21 cellular contexts compared by ENCODE assay signal in genomic region chr3:35200056-35200455, GRCh38.
DNase-seq lines count a peak whose midpoint lies in the region; ATAC-seq and TF ChIP-seq lines count a peak whose summit lies in the region.
"Had no signal": no experiment of that assay in that cellular context is flagged by ENCODE, and none has a peak within 500 bp of the region (broad histone marks: within the 10 kb centered on the region; RNA-seq: fewer than 3 reads in every experiment).

No MANE protein-coding gene starts in this region.

- H3F3A ChIP-seq in smooth muscle cell (ENCODE audit: low read depth): no peaks in the 10 kb centered on the region

- peak; percentile 51 to 58 for ATAC-seq in activated T-cell treated with anti-CD3 and anti-CD28 coated beads, Interleukin-2, amount 50 U/mL, for 72 hours (replicated peaks in 1 of 2)
- peak; percentile 40; the same call in 1 of the 3 replicates for ATAC-seq in SK-N-SH treated with all-trans-retinoic acid at 6 μM for 48 hours
- no peak for ATAC-seq in GM21526 (IDR thresholded peaks at IDR 0.05; ENCODE audit: low FRiP score, unreplicated experiment)
- ATAC-seq in activated CD8-positive, alpha-beta memory T cell treated with anti-CD3 and anti-CD28 coated beads, Interleukin-2, amount 10 ng/mL, durations not matched to agents 7 days and 5 days: no peak
- ATAC-seq in GM18498 (IDR thresholded peaks at IDR 0.05; ENCODE audit: unreplicated experiment): no peak
- ATAC-seq: CD8-positive, alpha-beta T cell; left ventricle myocardium superior; natural killer cell treated with Interleukin-12 subunit alpha and Interleukin-12 subunit beta and Interleukin-15 and Interleukin-18, amount 100 ng/mL, for 72 hours; right cardiac atrium; Right ventricle myocardium inferior had no signal

- no peak overlapping the region for H3K27ac Mint-ChIP-seq in activated T-cell treated with anti-CD3 and anti-CD28 coated beads, Interleukin-2, amount 50 U/mL, for 72 hours
- no peak overlapping the region for H3K27ac Mint-ChIP-seq in activated T-cell treated with anti-CD3 and anti-CD28 coated beads, Interleukin-2, amount 50 U/mL, for 24 hours
- no peak overlapping the region for H3K27ac Mint-ChIP-seq in activated CD8-positive, alpha-beta memory T cell treated with anti-CD3 and anti-CD28 coated beads, Interleukin-2, amount 10 ng/mL, durations not matched to agents 7 days and 5 days
- H3K27ac Mint-ChIP-seq: CD8-positive, alpha-beta T cell; natural killer cell treated with Interleukin-12 subunit alpha and Interleukin-12 subunit beta and Interleukin-15 and Interleukin-18, amount 100 ng/mL, for 72 hours had no signal

- no peaks in the 10 kb centered on the region for H3K36me3 ChIP-seq in smooth muscle cell (ENCODE audit: low read depth)
- H3K36me3 ChIP-seq: tibial artery had no signal

- no peak overlapping the region for H3K4me3 Mint-ChIP-seq in activated T-cell treated with anti-CD3 and anti-CD28 coated beads, Interleukin-2, amount 50 U/mL, for 72 hours
- no peak overlapping the region for H3K4me3 Mint-ChIP-seq in activated T-cell treated with anti-CD3 and anti-CD28 coated beads, Interleukin-2, amount 50 U/mL, for 24 hours
- no peak overlapping the region for H3K4me3 Mint-ChIP-seq in activated CD8-positive, alpha-beta memory T cell treated with anti-CD3 and anti-CD28 coated beads, Interleukin-2, amount 10 ng/mL, durations not matched to agents 7 days and 5 days
- H3K4me3 Mint-ChIP-seq: CD8-positive, alpha-beta T cell; natural killer cell treated with Interleukin-12 subunit alpha and Interleukin-12 subunit beta and Interleukin-15 and Interleukin-18, amount 100 ng/mL, for 72 hours had no signal

- TF ChIP-seq CTCF in epithelial cell of esophagus (IDR thresholded peaks at IDR 0.05; ENCODE audit: insufficient read depth, low read depth, low read length, missing control alignments) (no peak), smooth muscle cell (IDR thresholded peaks at IDR 0.05; ENCODE audit: borderline replicate concordance, insufficient read depth, poor library complexity, severe bottlenecking) (no peak)

- no peaks in the 10 kb centered on the region for H4K20me1 ChIP-seq in smooth muscle cell (ENCODE audit: low read depth)

- H3K4me3 ChIP-seq in epithelial cell of esophagus (ENCODE audit: low read length) (no peak overlapping the region), smooth muscle cell (no peak overlapping the region)
- H3K4me3 ChIP-seq: tibial artery had no signal

- DNase-seq in activated T-cell treated with anti-CD3 and anti-CD28 coated beads, Interleukin-2, amount 50 U/mL, for 72 hours: no peak
- DNase-seq in activated T-cell treated with anti-CD3 and anti-CD28 coated beads, Interleukin-2, amount 50 U/mL, for 24 hours: no peak
- DNase-seq in epithelial cell of esophagus (ENCODE audit: low read depth) (peak; percentile 49), smooth muscle cell (lab: John Stamatoyannopoulos, UW; ENCODE audit: unreplicated experiment) (no peak)
- no peak for DNase-seq in activated CD8-positive, alpha-beta memory T cell treated with anti-CD3 and anti-CD28 coated beads, Interleukin-2, amount 10 ng/mL, durations not matched to agents 7 days and 5 days
- DNase-seq: activated CD8-positive, alpha-beta memory T cell treated with anti-CD3 and anti-CD28 coated beads for 24 hours; activated effector memory CD4-positive, alpha-beta T cell treated with anti-CD3 and anti-CD28 coated beads, Interleukin-2, amount 50 U/mL, for 16 hours; anterior cingulate cortex; CD8-positive, alpha-beta T cell; GF-D8; left ventricle myocardium superior; NCI-H2081; right cardiac atrium; stimulated activated CD4-positive, alpha-beta T cell treated with anti-CD3 and anti-CD28 coated beads, Interleukin-4, amount 100 ng/mL, for 24 hours; T1000; tibial artery had no signal

- H3K9ac ChIP-seq in smooth muscle cell (ENCODE audit: low read depth): no peak overlapping the region

- no peak overlapping the region for H3K4me2 ChIP-seq in smooth muscle cell

- H3K9me3 ChIP-seq in smooth muscle cell (replicated peaks; ENCODE audit: low read depth): no peaks in the 10 kb centered on the region
- H3K9me3 ChIP-seq: tibial artery had no signal

- no peaks in the 10 kb centered on the region for H3K79me2 ChIP-seq in smooth muscle cell (ENCODE audit: low read depth)

- no peaks in the 10 kb centered on the region for H3K27me3 ChIP-seq in smooth muscle cell (ENCODE audit: low read depth)
- H3K27me3 ChIP-seq: tibial artery had no signal

- CTCF ChIA-PET in activated CD8-positive, alpha-beta memory T cell treated with anti-CD3 and anti-CD28 coated beads, Interleukin-2, amount 10 ng/mL, durations not matched to agents 7 days and 5 days (lab: Charles Lee): no interaction called here

- H3K27ac ChIP-seq in smooth muscle cell (ENCODE audit: low read depth): peak overlapping the region; percentile 6
- H3K27ac ChIP-seq: tibial artery had no signal

- H3K9me3 Mint-ChIP-seq in activated T-cell treated with anti-CD3 and anti-CD28 coated beads, Interleukin-2, amount 50 U/mL, for 72 hours: peaks cover 0 to 3% of the 10 kb centered on the region in 2 donors
- H3K9me3 Mint-ChIP-seq in activated T-cell treated with anti-CD3 and anti-CD28 coated beads, Interleukin-2, amount 50 U/mL, for 24 hours: peaks cover 3% of the 10 kb centered on the region
- H3K9me3 Mint-ChIP-seq in activated CD8-positive, alpha-beta memory T cell treated with anti-CD3 and anti-CD28 coated beads, Interleukin-2, amount 10 ng/mL, durations not matched to agents 7 days and 5 days (ENCODE audit: low read depth): peaks cover under 1% of the 10 kb centered on the region

- H2AFZ ChIP-seq in smooth muscle cell (ENCODE audit: low read depth): no peak overlapping the region

- H3K36me3 Mint-ChIP-seq in activated T-cell treated with anti-CD3 and anti-CD28 coated beads, Interleukin-2, amount 50 U/mL, for 72 hours (ENCODE audit: insufficient read depth in 2 of 2): no peaks in the 10 kb centered on the region
- no peaks in the 10 kb centered on the region for H3K36me3 Mint-ChIP-seq in activated T-cell treated with anti-CD3 and anti-CD28 coated beads, Interleukin-2, amount 50 U/mL, for 24 hours (ENCODE audit: low read depth)
- no peaks in the 10 kb centered on the region for H3K36me3 Mint-ChIP-seq in activated CD8-positive, alpha-beta memory T cell treated with anti-CD3 and anti-CD28 coated beads, Interleukin-2, amount 10 ng/mL, durations not matched to agents 7 days and 5 days
- H3K36me3 Mint-ChIP-seq: CD8-positive, alpha-beta T cell; natural killer cell treated with Interleukin-12 subunit alpha and Interleukin-12 subunit beta and Interleukin-15 and Interleukin-18, amount 100 ng/mL, for 72 hours had no signal

- no peaks in the 10 kb centered on the region for H3K4me1 ChIP-seq in smooth muscle cell (ENCODE audit: low read depth)
- H3K4me1 ChIP-seq: tibial artery had no signal

- no peaks in the 10 kb centered on the region for H3K4me1 Mint-ChIP-seq in activated T-cell treated with anti-CD3 and anti-CD28 coated beads, Interleukin-2, amount 50 U/mL, for 72 hours (ENCODE audit: low read depth)
- no peaks in the 10 kb centered on the region for H3K4me1 Mint-ChIP-seq in activated T-cell treated with anti-CD3 and anti-CD28 coated beads, Interleukin-2, amount 50 U/mL, for 24 hours (ENCODE audit: low read depth)
- H3K4me1 Mint-ChIP-seq in activated CD8-positive, alpha-beta memory T cell treated with anti-CD3 and anti-CD28 coated beads, Interleukin-2, amount 10 ng/mL, durations not matched to agents 7 days and 5 days: no peaks in the 10 kb centered on the region

- no peaks in the 10 kb centered on the region for H3K27me3 Mint-ChIP-seq in activated T-cell treated with anti-CD3 and anti-CD28 coated beads, Interleukin-2, amount 50 U/mL, for 72 hours (ENCODE audit: low read depth)
- H3K27me3 Mint-ChIP-seq in activated T-cell treated with anti-CD3 and anti-CD28 coated beads, Interleukin-2, amount 50 U/mL, for 24 hours: no peaks in the 10 kb centered on the region
- H3K27me3 Mint-ChIP-seq in activated CD8-positive, alpha-beta memory T cell treated with anti-CD3 and anti-CD28 coated beads, Interleukin-2, amount 10 ng/mL, durations not matched to agents 7 days and 5 days: no peaks in the 10 kb centered on the region
- H3K27me3 Mint-ChIP-seq: natural killer cell treated with Interleukin-12 subunit alpha and Interleukin-12 subunit beta and Interleukin-15 and Interleukin-18, amount 100 ng/mL, for 72 hours had no signal

TF ChIP-seq in SK-N-SH treated with all-trans-retinoic acid at 6 μM for 48 hours, 23 proteins besides CTCF, POLR2A, EP300 and RAD21:
- TF ChIP-seq TCF4 (CRISPR knock-in tag; IDR thresholded peaks at IDR 0.05; ENCODE audit: borderline replicate concordance) (no peak), CREB5 (CRISPR knock-in tag; IDR thresholded peaks at IDR 0.05; ENCODE audit: low read depth) (peak; percentile 63), GLIS3 (CRISPR knock-in tag; IDR thresholded peaks at IDR 0.05) (no peak), ZFP3 (CRISPR knock-in tag; IDR thresholded peaks at IDR 0.05) (no peak), PATZ1 (CRISPR knock-in tag; IDR thresholded peaks at IDR 0.05; ENCODE audit: borderline replicate concordance) (no peak), ISL1 (CRISPR knock-in tag; IDR thresholded peaks at IDR 0.05) (peak; percentile 62)

Comparison
In these comparisons a context has a peak if more than half of its experiments do, and no peak if none do; other contexts are left out.
1. ATAC-seq: peak in activated T-cell treated with anti-CD3 and anti-CD28 coated beads, Interleukin-2, amount 50 U/mL, for 72 hours (2 of 2) and SK-N-SH treated with all-trans-retinoic acid at 6 μM for 48 hours (single experiment); none in GM21526 (single experiment), activated CD8-positive, alpha-beta memory T cell treated with anti-CD3 and anti-CD28 coated beads, Interleukin-2, amount 10 ng/mL, durations not matched to agents 7 days and 5 days (single experiment) and GM18498 (single experiment).